In genomic region chr20:62025832-62026563, GRCh38 we compare ENCODE assay signal across 8 cellular contexts. TPM values are rescaled to one million over a fixed set of nuclear protein-coding genes. Genes with fewer than 3 reads are reported as not detected.
DNase-seq lines count a peak whose midpoint lies in the region; ATAC-seq and TF ChIP-seq lines count a peak whose summit lies in the region.

No MANE protein-coding gene starts in this region.

- peak overlapping the region in 1 of 3 donors; percentile 54 for H3K9ac ChIP-seq in skeletal muscle tissue (ENCODE audit: low read depth in 1 of 3, low read length in 3 of 3)

- H3K27ac Mint-ChIP-seq in activated CD4-positive, alpha-beta memory T cell treated with anti-CD3 and anti-CD28 coated beads, Interleukin-2, amount 10 ng/mL, durations not matched to agents 7 days and 5 days: no peak overlapping the region

- CTCF ChIA-PET in activated CD4-positive, alpha-beta memory T cell treated with anti-CD3 and anti-CD28 coated beads, Interleukin-2, amount 10 ng/mL, durations not matched to agents 7 days and 5 days (lab: Charles Lee): no interaction called here

- peaks cover 10% of the 10 kb centered on the region for H3K4me1 Mint-ChIP-seq in activated CD4-positive, alpha-beta memory T cell treated with anti-CD3 and anti-CD28 coated beads, Interleukin-2, amount 10 ng/mL, durations not matched to agents 7 days and 5 days

- H3K9me3 ChIP-seq in heart right ventricle (no peaks in the 10 kb centered on the region), skeletal muscle tissue (ENCODE audit: control insufficient read depth in 3 of 3, low read length in 3 of 3) (no peaks in the 10 kb centered on the region)

- H3K4me1 ChIP-seq in heart right ventricle (peaks cover 23 to 52% (median 38%) of the 10 kb centered on the region in 9 donors), skeletal muscle tissue (ENCODE audit: control insufficient read depth in 3 of 3, insufficient read depth in 3 of 3, low read length in 3 of 3) (peaks cover 31 to 53% (median 47%) of the 10 kb centered on the region in 3 donors)

- in situ Hi-C loops in GM13976 (cut with MboI; ENCODE audit: low sequenced_read_pairs, unreplicated experiment): no loop called here

- H3K4me3 ChIP-seq in heart right ventricle: peak overlapping the region in 1 of 10 donors; percentile 12
- H3K4me3 ChIP-seq in skeletal muscle tissue (ENCODE audit: low read length in 3 of 3): peak overlapping the region in 1 of 3 donors; percentile 13

- ATAC-seq in heart right ventricle (peak; percentile 60 to 89 (median 83)), HG03196 (IDR thresholded peaks at IDR 0.05; ENCODE audit: unreplicated experiment) (no peak)

- TF ChIP-seq CTCF in GM13976 (IDR thresholded peaks at IDR 0.05; ENCODE audit: borderline replicate concordance, control extremely low read depth, extremely low read depth, insufficient read depth, missing control alignments): peak; percentile 10
- peak; percentile 27 to 79 (median 64) for TF ChIP-seq CTCF in heart right ventricle (IDR thresholded peaks at IDR 0.05)

- no peak overlapping the region for H3K4me3 Mint-ChIP-seq in activated CD4-positive, alpha-beta memory T cell treated with anti-CD3 and anti-CD28 coated beads, Interleukin-2, amount 10 ng/mL, durations not matched to agents 7 days and 5 days

- intact Hi-C loops in heart right ventricle (cut with DNase I): loop anchor here in 7 of 10 donors (5.0 to 10.0 kb wide), 6 partner anchors 36 to 359 kb away; partner anchors contain the start of gene RPS21 (in 1 of the 7)

- 24 to 27% methylated on average over 22 of the region's 22 CpGs for WGBS in heart right ventricle, 2 donors

- H3K27me3 Mint-ChIP-seq in activated CD4-positive, alpha-beta memory T cell treated with anti-CD3 and anti-CD28 coated beads, Interleukin-2, amount 10 ng/mL, durations not matched to agents 7 days and 5 days: no peaks in the 10 kb centered on the region

- DNase-seq in GM13976 (ENCODE audit: low spot score) (no peak), heart right ventricle (peak in 1 of 2 donors; percentile 63), NCI-H1092 treated with DMSO at 0.1 percent for 48 hours (lab: John Stamatoyannopoulos, UW) (no peak), NCI-H187 (lab: John Stamatoyannopoulos, UW) (no peak)
- peak; percentile 8 for DNase-seq in activated CD4-positive, alpha-beta T cell treated with anti-CD3 and anti-CD28 coated beads, Interleukin-2, amount 50 U/mL, for 1 hour
- no peak for DNase-seq in activated CD4-positive, alpha-beta memory T cell treated with anti-CD3 and anti-CD28 coated beads, Interleukin-2, amount 10 ng/mL, durations not matched to agents 7 days and 5 days

- H3K36me3 ChIP-seq in heart right ventricle: no peaks in the 10 kb centered on the region
- H3K36me3 ChIP-seq in skeletal muscle tissue (ENCODE audit: control insufficient read depth in 3 of 3, insufficient read depth in 3 of 3, low read length in 3 of 3): no peaks in the 10 kb centered on the region

- H3K27me3 ChIP-seq in heart right ventricle (no peaks in the 10 kb centered on the region), skeletal muscle tissue (ENCODE audit: control insufficient read depth in 3 of 3, insufficient read depth in 3 of 3, low read length in 3 of 3) (no peaks in the 10 kb centered on the region)

- POLR2A ChIA-PET in activated CD4-positive, alpha-beta memory T cell treated with anti-CD3 and anti-CD28 coated beads, Interleukin-2, amount 10 ng/mL, durations not matched to agents 7 days and 5 days (lab: Charles Lee): no interaction called here

- H3K9me3 Mint-ChIP-seq in activated CD4-positive, alpha-beta memory T cell treated with anti-CD3 and anti-CD28 coated beads, Interleukin-2, amount 10 ng/mL, durations not matched to agents 7 days and 5 days: no peaks in the 10 kb centered on the region

- peak overlapping the region in 4 of 10 donors; percentile 34 to 61 (median 50) for H3K27ac ChIP-seq in heart right ventricle
- peak overlapping the region; percentile 29 for H3K27ac ChIP-seq in skeletal muscle tissue (ENCODE audit: low read depth, low read length)

- H3K36me3 Mint-ChIP-seq in activated CD4-positive, alpha-beta memory T cell treated with anti-CD3 and anti-CD28 coated beads, Interleukin-2, amount 10 ng/mL, durations not matched to agents 7 days and 5 days (ENCODE audit: low read depth): peaks cover 2% of the 10 kb centered on the region

RNA-seq across cellular contexts. Expression of gene TAF4, which starts 39.7 kb away (rescaled TPM):
- total RNA-seq in heart right ventricle (10 to 100 TPM in 8 of 10 donors, 1 to 10 TPM in 2; 8.6 to 14.8 (median 11.8) TPM), skeletal muscle tissue (4.2 TPM)
- 1 to 10 TPM; 3.7 to 7.9 TPM for polyA plus RNA-seq in heart right ventricle
- total RNA-seq in activated CD4-positive, alpha-beta memory T cell treated with anti-CD3 and anti-CD28 coated beads, Interleukin-2, amount 10 ng/mL, durations not matched to agents 7 days and 5 days: 10 to 100 TPM; 18.0 to 20.0 TPM
